In genomic region chr2:30283931-30284565, GRCh38 we compare ENCODE assay signal across 23 cellular contexts. TPM values are rescaled to one million over a fixed set of nuclear protein-coding genes. Genes with fewer than 3 reads are reported as not detected.
A peak's percentile ranks its signal among the peaks of the same experiment; 100 is the strongest.
DNase-seq lines count a peak whose midpoint lies in the region; ATAC-seq and TF ChIP-seq lines count a peak whose summit lies in the region.
"Had no signal": no experiment of that assay in that cellular context is flagged by ENCODE, and none has a peak within 500 bp of the region (broad histone marks: within the 10 kb centered on the region; RNA-seq: fewer than 3 reads in every experiment).

No MANE protein-coding gene starts in this region.

- peak overlapping the region; percentile 66 for H2AK5ac ChIP-seq in mesendoderm (ENCODE audit: low read length)

- H3K9me3 ChIP-seq in spleen: no peaks in the 10 kb centered on the region
- H3K9me3 ChIP-seq: left lung, MG63, stomach, tibial artery had no signal

- H3K4me1 ChIP-seq in mesendoderm (ENCODE audit: control insufficient read depth, low read depth, low read length) (peaks cover 6% of the 10 kb centered on the region), spleen (peaks cover 20 to 82% (median 51%) of the 10 kb centered on the region in 6 donors)
- H3K4me1 ChIP-seq: left lung, stomach, tibial artery had no signal

- no peaks in the 10 kb centered on the region for H3K79me1 ChIP-seq in mesendoderm (ENCODE audit: low read length)

- ATAC-seq in Right ventricle myocardium superior (ENCODE audit: poor library complexity): peak; percentile 74
- no peak for ATAC-seq in left cardiac atrium
- ATAC-seq in GM21825 (IDR thresholded peaks at IDR 0.05; ENCODE audit: unreplicated experiment): no peak
- ATAC-seq: HCT116, left lung had no signal

- H3K9ac ChIP-seq in mesendoderm (ENCODE audit: low read length): no peak overlapping the region

- no peak overlapping the region for H3K4me2 ChIP-seq in mesendoderm (ENCODE audit: low read length)

- no CpG with 5 or more reads among the region's 14 CpGs for WGBS in mesendoderm (ENCODE audit: extremely low coverage, insufficient coverage, low lambda C conversion rate)
- 79 to 89% (median 81%) methylated on average over 14 of the region's 14 CpGs for WGBS in spleen, 5 donors
- WGBS in lower leg skin, 2 donors: 80 to 86% methylated on average over 14 of the region's 14 CpGs

- H3K4me3 ChIP-seq in coronary artery: no peak overlapping the region
- no peak overlapping the region for H3K4me3 ChIP-seq in mesendoderm (ENCODE audit: low read length)
- no peak overlapping the region for H3K4me3 ChIP-seq in spleen
- H3K4me3 ChIP-seq in lower leg skin (ENCODE audit: low read depth, poor library complexity, severe bottlenecking): no peak overlapping the region
- H3K4me3 ChIP-seq: left lung, MG63, stomach, tibial artery had no signal

- H4K8ac ChIP-seq in mesendoderm (ENCODE audit: low read depth, low read length): no peak overlapping the region

- H4K5ac ChIP-seq in mesendoderm (ENCODE audit: low read length): no peak overlapping the region

- TF ChIP-seq CTCF in coronary artery (IDR thresholded peaks at IDR 0.05) (no peak), spleen (IDR thresholded peaks at IDR 0.05 in 8 of 11, conservative IDR thresholded peaks at IDR 0.05 in 3 of 11) (no peak), lower leg skin (IDR thresholded peaks at IDR 0.05) (no peak)

- no peak overlapping the region for H2BK15ac ChIP-seq in mesendoderm (replicated peaks; ENCODE audit: low read depth)

- H3K79me2 ChIP-seq in mesendoderm (ENCODE audit: control insufficient read depth, insufficient read depth, low read length): no peaks in the 10 kb centered on the region

- DNase-seq in Right ventricle myocardium superior: no peak
- DNase-seq in left cardiac atrium: no peak
- DNase-seq in coronary artery (ENCODE audit: low spot score): peak; percentile 72
- no peak for DNase-seq in mesendoderm
- no peak for DNase-seq in spleen
- no peak for DNase-seq in lower leg skin (ENCODE audit: low spot score in 2 of 2)
- DNase-seq in inferior parietal cortex (ENCODE audit: extremely low spot score): no peak
- DNase-seq: 8988T; activated CD4-positive, alpha-beta T cell treated with anti-CD3 and anti-CD28 coated beads, Interleukin-2, amount 10 ng/mL, durations not matched to agents 24 days and 14 days; activated naive CD8-positive, alpha-beta T cell treated with anti-CD3 and anti-CD28 coated beads, Interleukin-2, amount 10 ng/mL, durations not matched to agents 7 days and 5 days; CD4-positive, alpha-beta memory T cell; EL; left lung; MG63; NCI-H1417; NCI-H446 treated with DMSO at 0.1 percent for 48 hours; occipital lobe; stomach had no signal

- intact Hi-C loops in Right ventricle myocardium superior (cut with DNase I) (no loop called here), left cardiac atrium (cut with DNase I) (no loop called here), spleen (cut with DNase I; ENCODE audit: low total_unique reads) (no loop called here), lower leg skin (cut with DNase I; ENCODE audit: low total_unique reads) (no loop called here)

- no peaks in the 10 kb centered on the region for H3K36me3 ChIP-seq in mesendoderm (ENCODE audit: control insufficient read depth, insufficient read depth, low read length)
- H3K36me3 ChIP-seq in spleen: no peaks in the 10 kb centered on the region
- H3K36me3 ChIP-seq: left lung, MG63, stomach, tibial artery had no signal

- peak overlapping the region; percentile 6 for H3K18ac ChIP-seq in mesendoderm (ENCODE audit: low read length)

- no peak overlapping the region for H3K23ac ChIP-seq in mesendoderm (ENCODE audit: low read length)

- H2BK120ac ChIP-seq in mesendoderm (ENCODE audit: low read depth, low read length): no peak overlapping the region

- peak overlapping the region; percentile 17 for H3K4ac ChIP-seq in mesendoderm (ENCODE audit: low read depth, low read length)

- no peak for TF ChIP-seq POLR2A in spleen (IDR thresholded peaks at IDR 0.05)
- TF ChIP-seq POLR2A in lower leg skin (IDR thresholded peaks at IDR 0.05): no peak

- H2BK5ac ChIP-seq in mesendoderm (ENCODE audit: low read length): no peak overlapping the region

- H3K27ac ChIP-seq in coronary artery (peak overlapping the region in 1 of 2 donors; percentile 25), mesendoderm (ENCODE audit: low read depth, low read length) (no peak overlapping the region), spleen (peak overlapping the region in 5 of 8 donors; percentile 2 to 79 (median 45))
- H3K27ac ChIP-seq: epithelial cell of prostate, left lung, stomach, VCaP had no signal

- no peaks in the 10 kb centered on the region for H3K27me3 ChIP-seq in mesendoderm (ENCODE audit: insufficient read depth, low read length, poor library complexity)
- no peaks in the 10 kb centered on the region for H3K27me3 ChIP-seq in spleen (replicated peaks in 1 of 7)
- H3K27me3 ChIP-seq: left lung, MG63, stomach, tibial artery had no signal

- peak overlapping the region; percentile 62 for H3K56ac ChIP-seq in mesendoderm (ENCODE audit: low read length)

RNA-seq across cellular contexts. Expression of gene LBH, which starts 52.7 kb away (rescaled TPM):
- total RNA-seq in Right ventricle myocardium superior: 115 TPM
- total RNA-seq in left cardiac atrium: 10 to 100 TPM; 14.6 to 19.1 TPM
- 34.2 TPM for polyA plus RNA-seq in mesendoderm (2013, experiment 1 of 2)
- 31.9 TPM for polyA plus RNA-seq in mesendoderm (2013, experiment 2 of 2)
- total RNA-seq in spleen: 100 to 1,000 TPM in 6 of 7 donors, 10 to 100 TPM in 1; 86.2 to 178 (median 123) TPM
- polyA plus RNA-seq in spleen: 10 to 100 TPM; 48.7 to 94.2 (median 73.9) TPM
- 10 to 100 TPM; 13.4 to 72.0 (median 42.6) TPM for total RNA-seq in lower leg skin
